17 cellular contexts compared by ENCODE assay signal in the genomic region with DNA sequence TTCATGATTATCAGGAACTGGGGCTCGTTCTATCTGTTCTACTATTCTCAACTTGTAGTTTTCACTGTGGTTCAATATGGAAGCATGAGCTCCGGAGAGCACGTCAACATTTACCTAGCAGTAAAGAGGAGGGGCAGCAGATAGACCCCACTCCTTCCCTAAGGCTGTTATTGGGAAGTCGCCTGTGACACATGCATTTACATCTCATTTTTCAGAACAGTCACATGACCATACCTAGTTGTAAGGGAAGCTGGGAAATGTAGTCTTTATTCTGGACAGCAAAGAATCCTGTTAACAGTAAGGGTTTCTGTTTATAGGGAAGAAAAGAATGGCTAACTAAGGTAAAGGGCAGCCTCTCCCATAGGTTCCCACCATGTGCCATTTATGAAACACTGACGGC.
A peak's percentile ranks its signal among the peaks of the same experiment; 100 is the strongest.
DNase-seq lines count a peak whose midpoint lies in the region; ATAC-seq and TF ChIP-seq lines count a peak whose summit lies in the region.
"Had no signal": no experiment of that assay in that cellular context is flagged by ENCODE, and none has a peak within 500 bp of the region (broad histone marks: within the 10 kb centered on the region; RNA-seq: fewer than 3 reads in every experiment).

No MANE protein-coding gene starts in this region.

- no peak for TF ChIP-seq POLR2A in HCT116 (IDR thresholded peaks at IDR 0.05; ENCODE audit: borderline replicate concordance, extremely low read depth, insufficient read depth, insufficient read length)
- TF ChIP-seq POLR2A in suprapubic skin (IDR thresholded peaks at IDR 0.05), result no peak

- no peak overlapping the region for H3K4me3 Mint-ChIP-seq in natural killer cell treated with Interleukin-12 subunit alpha and Interleukin-12 subunit beta and Interleukin-15 and Interleukin-18, amount 100 ng/mL, for 72 hours
- H3K4me3 Mint-ChIP-seq: activated naive CD8-positive, alpha-beta T cell treated with anti-CD3 and anti-CD28 coated beads, Interleukin-2, amount 10 ng/mL, durations not matched to agents 7 days and 5 days had no signal

- H3K27me3 Mint-ChIP-seq in natural killer cell treated with Interleukin-12 subunit alpha and Interleukin-12 subunit beta and Interleukin-15 and Interleukin-18, amount 100 ng/mL, for 72 hours, result no peaks in the 10 kb centered on the region
- H3K27me3 Mint-ChIP-seq: activated naive CD8-positive, alpha-beta T cell treated with anti-CD3 and anti-CD28 coated beads, Interleukin-2, amount 10 ng/mL, durations not matched to agents 7 days and 5 days had no signal

- H3K4me1 ChIP-seq in HCT116 (ENCODE audit: control insufficient read depth in 1 of 2, insufficient read depth in 2 of 2, low read length in 2 of 2), result no peaks in the 10 kb centered on the region
- no peaks in the 10 kb centered on the region for H3K4me1 ChIP-seq in suprapubic skin

- H3K4me1 Mint-ChIP-seq in natural killer cell treated with Interleukin-12 subunit alpha and Interleukin-12 subunit beta and Interleukin-15 and Interleukin-18, amount 100 ng/mL, for 72 hours (ENCODE audit: low read depth in 2 of 2), result peaks cover 37 to 47% of the 10 kb centered on the region in 2 donors

- RAD21 ChIA-PET in HCT116 (lab: Charles Lee; ENCODE audit: low non-redundant PET in 1 of 2, low total read pairs in 2 of 2, uncharacterized antibody in 2 of 2, unreplicated experiment in 2 of 2), result no interaction called here

- H3K27ac ChIP-seq in HCT116 (ENCODE audit: low read depth, low read length) (no peak overlapping the region), suprapubic skin (no peak overlapping the region)

- no peaks in the 10 kb centered on the region for H3K9me2 ChIP-seq in HCT116 (ENCODE audit: insufficient read depth)

- no peak for DNase-seq in HCT116 (ENCODE audit: low read depth, low spot score)
- DNase-seq in NCI-H526 (lab: John Stamatoyannopoulos, UW), result peak; percentile 35
- peak; percentile 56 for DNase-seq in choroid plexus epithelial cell (ENCODE audit: low read depth)
- DNase-seq in natural killer cell treated with Interleukin-12 subunit alpha and Interleukin-12 subunit beta and Interleukin-15 and Interleukin-18, amount 100 ng/mL, for 72 hours (ENCODE audit: low spot score), result no peak
- DNase-seq in omental fat pad (ENCODE audit: low spot score), result no peak
- DNase-seq in suprapubic skin (ENCODE audit: low spot score in 2 of 2), result no peak
- DNase-seq: activated naive CD8-positive, alpha-beta T cell treated with anti-CD3 and anti-CD28 coated beads, Interleukin-2, amount 10 ng/mL, durations not matched to agents 7 days and 5 days; glutamatergic neuron; left ventricle myocardium superior; NCI-H1105 treated with DMSO at 0.1 percent for 48 hours; NCI-H2081 treated with DMSO at 0.1 percent for 48 hours; NCI-H524; nucleus accumbens; retina had no signal

- POLR2A ChIA-PET in HCT116 (lab: Charles Lee), result no interaction called here

- H3K27me3 ChIP-seq in HCT116 (ENCODE audit: insufficient read depth, low read length), result no peaks in the 10 kb centered on the region
- no peaks in the 10 kb centered on the region for H3K27me3 ChIP-seq in suprapubic skin

- H3K4me3 ChIP-seq in HCT116 (replicated peaks in 1 of 2; ENCODE audit: low read depth in 1 of 2, low read length in 2 of 2), result no peak overlapping the region
- no peak overlapping the region for H3K4me3 ChIP-seq in choroid plexus epithelial cell (ENCODE audit: low read depth, low read length)
- H3K4me3 ChIP-seq in suprapubic skin, result no peak overlapping the region

- H3K36me3 Mint-ChIP-seq in natural killer cell treated with Interleukin-12 subunit alpha and Interleukin-12 subunit beta and Interleukin-15 and Interleukin-18, amount 100 ng/mL, for 72 hours, result no peaks in the 10 kb centered on the region
- H3K36me3 Mint-ChIP-seq: activated naive CD8-positive, alpha-beta T cell treated with anti-CD3 and anti-CD28 coated beads, Interleukin-2, amount 10 ng/mL, durations not matched to agents 7 days and 5 days had no signal

- no peaks in the 10 kb centered on the region for H3K9me3 ChIP-seq in HCT116 (ENCODE audit: control insufficient read depth in 1 of 2, insufficient read depth in 1 of 2, low read depth in 1 of 2, low read length in 2 of 2)
- no peaks in the 10 kb centered on the region for H3K9me3 ChIP-seq in suprapubic skin

- CTCF ChIA-PET in HCT116 (lab: Charles Lee), result no interaction called here

- BruUV-seq in HCT116 (replicated peaks; lab: Mats Ljungman, UMichigan), result no TSS peak

- ATAC-seq in HCT116 (peak; percentile 46; the same call in 1 of the 2 replicates), HG03442 (IDR thresholded peaks at IDR 0.05; ENCODE audit: unreplicated experiment) (no peak), omental fat pad (ENCODE audit: low FRiP score) (no peak), GM19463 (IDR thresholded peaks at IDR 0.05; ENCODE audit: unreplicated experiment) (no peak)
- no peak for ATAC-seq in natural killer cell treated with Interleukin-12 subunit alpha and Interleukin-12 subunit beta and Interleukin-15 and Interleukin-18, amount 100 ng/mL, for 72 hours
- ATAC-seq: left ventricle myocardium superior had no signal

- H3K4me2 ChIP-seq in HCT116 (ENCODE audit: low read length), result no peak overlapping the region

- no peak for TF ChIP-seq EP300 in suprapubic skin (IDR thresholded peaks at IDR 0.05)

- 77% methylated on average over 5 of the region's 5 CpGs for WGBS in suprapubic skin

- H4K20me1 ChIP-seq in HCT116 (ENCODE audit: insufficient read depth), result no peaks in the 10 kb centered on the region

- TF ChIP-seq CTCF in HCT116 (IDR thresholded peaks at IDR 0.05 in 2 of 3, conservative IDR thresholded peaks at IDR 0.05 in 1 of 3; ENCODE audit: borderline replicate concordance in 1 of 3, insufficient read depth in 1 of 3, low read depth in 2 of 3, low read length in 2 of 3) (no peak), choroid plexus epithelial cell (conservative IDR thresholded peaks at IDR 0.05; ENCODE audit: low read depth, low read length) (no peak), omental fat pad (IDR thresholded peaks at IDR 0.05) (no peak), suprapubic skin (IDR thresholded peaks at IDR 0.05) (no peak)

- H3K9me3 Mint-ChIP-seq in natural killer cell treated with Interleukin-12 subunit alpha and Interleukin-12 subunit beta and Interleukin-15 and Interleukin-18, amount 100 ng/mL, for 72 hours, result peaks cover 4% of the 10 kb centered on the region
- H3K9me3 Mint-ChIP-seq: activated naive CD8-positive, alpha-beta T cell treated with anti-CD3 and anti-CD28 coated beads, Interleukin-2, amount 10 ng/mL, durations not matched to agents 7 days and 5 days; activated T-helper 2 cell treated with anti-CD3 and anti-CD28 coated beads, Interferon-gamma antibody, Interleukin-2, Interleukin-4, amounts not matched to agents 10 μg/mL and 5 μg/mL and 100 μg/mL, durations not matched to agents 14 hours and 24 hours and 36 hours had no signal

- intact Hi-C loops in HCT116 (cut with micrococcal nuclease), result no loop called here

- H3K9ac ChIP-seq in HCT116 (ENCODE audit: low read length), result no peak overlapping the region

- H3K36me3 ChIP-seq in HCT116 (ENCODE audit: control insufficient read depth in 1 of 2, insufficient read depth in 2 of 2, low read length in 2 of 2) (no peaks in the 10 kb centered on the region), suprapubic skin (no peaks in the 10 kb centered on the region)

- H2AFZ ChIP-seq in HCT116 (ENCODE audit: low read depth, low read length, poor library complexity, severe bottlenecking), result no peak overlapping the region

- peak overlapping the region; percentile 90 to 98 for H3K27ac Mint-ChIP-seq in natural killer cell treated with Interleukin-12 subunit alpha and Interleukin-12 subunit beta and Interleukin-15 and Interleukin-18, amount 100 ng/mL, for 72 hours
- H3K27ac Mint-ChIP-seq: activated naive CD8-positive, alpha-beta T cell treated with anti-CD3 and anti-CD28 coated beads, Interleukin-2, amount 10 ng/mL, durations not matched to agents 7 days and 5 days; activated T-helper 2 cell treated with anti-CD3 and anti-CD28 coated beads, Interferon-gamma antibody, Interleukin-2, Interleukin-4, amounts not matched to agents 10 μg/mL and 5 μg/mL and 100 μg/mL, durations not matched to agents 14 hours and 24 hours and 36 hours had no signal

- no peak for TF ChIP-seq RAD21 in HCT116 (IDR thresholded peaks at IDR 0.05; ENCODE audit: low read depth)

- no peaks in the 10 kb centered on the region for H3K79me2 ChIP-seq in HCT116 (ENCODE audit: insufficient read depth, low read length)

TF ChIP-seq in HCT116, 20 proteins besides CTCF, POLR2A, EP300 and RAD21 (continues in another document):
- TF ChIP-seq TCF7L2 (IDR thresholded peaks at IDR 0.05; ENCODE audit: borderline replicate concordance, extremely low read depth, insufficient read depth, insufficient read length), result no peak
- TF ChIP-seq, protein P1, sequence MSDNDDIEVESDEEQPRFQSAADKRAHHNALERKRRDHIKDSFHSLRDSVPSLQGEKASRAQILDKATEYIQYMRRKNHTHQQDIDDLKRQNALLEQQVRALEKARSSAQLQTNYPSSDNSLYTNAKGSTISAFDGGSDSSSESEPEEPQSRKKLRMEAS (IDR thresholded peaks at IDR 0.05), result no peak
- TF ChIP-seq ZFX (IDR thresholded peaks at IDR 0.05), result no peak
- TF ChIP-seq EGR1 (IDR thresholded peaks at IDR 0.05; ENCODE audit: low read depth), result no peak
- TF ChIP-seq EZH2phosphoT487 (IDR thresholded peaks at IDR 0.05; ENCODE audit: borderline replicate concordance), result no peak
- TF ChIP-seq POLR2AphosphoS5 (IDR thresholded peaks at IDR 0.05; ENCODE audit: low read depth, low read length), result no peak
- TF ChIP-seq ZBTB33 (IDR thresholded peaks at IDR 0.05; ENCODE audit: extremely low read depth, insufficient replicate concordance, low read length), result no peak
- no peak for TF ChIP-seq JUND (IDR thresholded peaks at IDR 0.05)
- TF ChIP-seq SRF (IDR thresholded peaks at IDR 0.05; ENCODE audit: low read depth), result no peak
- TF ChIP-seq FOSL1 (IDR thresholded peaks at IDR 0.05; ENCODE audit: low read depth), result no peak
- no peak for TF ChIP-seq SIN3A (IDR thresholded peaks at IDR 0.05; ENCODE audit: low read depth)
- TF ChIP-seq SP1 (IDR thresholded peaks at IDR 0.05; ENCODE audit: low read depth), result no peak
- no peak for TF ChIP-seq EZH2 (IDR thresholded peaks at IDR 0.05)

Comparison
In these comparisons a context has a peak if more than half of its experiments do, and no peak if none do; other contexts are left out.
1. DNase-seq: peak in NCI-H526 (2 of 2) and choroid plexus epithelial cell (single experiment); none in HCT116 (single experiment), natural killer cell treated with Interleukin-12 subunit alpha and Interleukin-12 subunit beta and Interleukin-15 and Interleukin-18, amount 100 ng/mL, for 72 hours (single experiment), omental fat pad (single experiment) and suprapubic skin (0 of 2).